In genomic region chr7:103348452-103348851, GRCh38 we compare ENCODE assay signal across 8 cellular contexts. TPM values are rescaled to one million over a fixed set of nuclear protein-coding genes. Genes with fewer than 3 reads are reported as not detected.
DNase-seq lines count a peak whose midpoint lies in the region; TF ChIP-seq lines count a peak whose summit lies in the region.

No MANE protein-coding gene starts in this region.

- POLR2A ChIA-PET in MCF 10A (lab: Yijun Ruan, JAX): interaction anchor here (0.9 to 3.4 kb wide), 14 partner anchors 8 to 1669 kb away, joined by 3 to 14 read pairs (median 4); partner anchors contain the start of genes ARMC10, FBXL13 and PMPCB

- H3K9me3 ChIP-seq in mucosa of stomach (ENCODE audit: control insufficient read depth, low read length): no peaks in the 10 kb centered on the region

- BruUV-seq in MCF 10A (replicated peaks; lab: Mats Ljungman, UMichigan): no TSS peak

- H3K9me3 Mint-ChIP-seq in IgD-negative memory B cell (no peaks in the 10 kb centered on the region), MCF 10A (ENCODE audit: unreplicated experiment) (no peaks in the 10 kb centered on the region)

- H3K4me1 ChIP-seq in mucosa of stomach (ENCODE audit: control insufficient read depth, insufficient read depth, low read length): no peaks in the 10 kb centered on the region

- H3K27me3 Mint-ChIP-seq in IgD-negative memory B cell (peaks cover 1% of the 10 kb centered on the region), MCF 10A (ENCODE audit: insufficient read depth, unreplicated experiment) (no peaks in the 10 kb centered on the region)

- peak overlapping the region; percentile 95 for H3K4me3 ChIP-seq in AG10803 (ENCODE audit: low read length)
- no peak overlapping the region for H3K4me3 ChIP-seq in mucosa of stomach (ENCODE audit: low read length)

- intact Hi-C loops in MCF 10A (cut with micrococcal nuclease): loop anchor here (10.0 kb wide), 1 partner anchor 54 kb away; the partner anchor contains the start of gene PMPCB

- DNase-seq in AG10803 (ENCODE audit: low read depth) (no peak), MCF 10A (ENCODE audit: unreplicated experiment) (no peak), DMS79 (lab: John Stamatoyannopoulos, UW) (no peak), T-helper 9 cell (no peak), T1000 (lab: John Stamatoyannopoulos, UW) (no peak)
- no peak for DNase-seq in central memory CD4-positive, alpha-beta T cell

- peak overlapping the region; percentile 89 to 100 (median 98) for H3K4me3 Mint-ChIP-seq in IgD-negative memory B cell
- peak overlapping the region; percentile 98 for H3K4me3 Mint-ChIP-seq in MCF 10A (ENCODE audit: unreplicated experiment)

- no peak for TF ChIP-seq CTCF in AG10803 (conservative IDR thresholded peaks at IDR 0.05; ENCODE audit: low read length)
- no peak for TF ChIP-seq CTCF in MCF 10A (IDR thresholded peaks at IDR 0.05; ENCODE audit: unreplicated experiment)

- H3K36me3 ChIP-seq in mucosa of stomach (ENCODE audit: control insufficient read depth, insufficient read depth, low read length): no peaks in the 10 kb centered on the region

- H3K4me1 Mint-ChIP-seq in IgD-negative memory B cell (peaks cover 45 to 50% (median 47%) of the 10 kb centered on the region in 3 donors), MCF 10A (ENCODE audit: insufficient read depth, unreplicated experiment) (peaks cover 31% of the 10 kb centered on the region)

- peak overlapping the region; percentile 85 for H3K9ac ChIP-seq in mucosa of stomach (ENCODE audit: low read length)

- no peaks in the 10 kb centered on the region for H3K36me3 Mint-ChIP-seq in IgD-negative memory B cell
- H3K36me3 Mint-ChIP-seq in MCF 10A (ENCODE audit: insufficient read depth, unreplicated experiment): peaks cover 12% of the 10 kb centered on the region

- H3K27ac Mint-ChIP-seq in IgD-negative memory B cell (peak overlapping the region in 2 of 3 donors; percentile 61 to 99), MCF 10A (ENCODE audit: low read depth, unreplicated experiment) (peak overlapping the region; percentile 99)

- no peaks in the 10 kb centered on the region for H3K27me3 ChIP-seq in mucosa of stomach (ENCODE audit: control insufficient read depth, insufficient read depth, low read length)

- CTCF ChIA-PET in MCF 10A (lab: Yijun Ruan, JAX): interaction anchor here (0.6 kb wide), 1 partner anchor 99 kb away, joined by 4 read pairs; no protein-coding TSS in a partner anchor

RNA-seq across cellular contexts. Expression of gene PSMC2, which starts 1.0 kb away (rescaled TPM):
- polyA plus RNA-seq in IgD-negative memory B cell: 89.1 TPM
- 98.3 and 98.8 TPM in 2 replicates for total RNA-seq in MCF 10A (2022)

RNA-seq across cellular contexts. Expression of gene DNAJC2, which starts 3.9 kb away (rescaled TPM):
- polyA plus RNA-seq in IgD-negative memory B cell: 21.9 TPM
- 37.1 and 58.2 TPM in 2 replicates for total RNA-seq in MCF 10A (2022)

RNA-seq across cellular contexts. Expression of gene PMPCB, which starts 51.2 kb away (rescaled TPM):
- polyA plus RNA-seq in IgD-negative memory B cell: 62.6 TPM
- 64.9 and 73.9 TPM in 2 replicates for total RNA-seq in MCF 10A (2022)
